In the genomic region with DNA sequence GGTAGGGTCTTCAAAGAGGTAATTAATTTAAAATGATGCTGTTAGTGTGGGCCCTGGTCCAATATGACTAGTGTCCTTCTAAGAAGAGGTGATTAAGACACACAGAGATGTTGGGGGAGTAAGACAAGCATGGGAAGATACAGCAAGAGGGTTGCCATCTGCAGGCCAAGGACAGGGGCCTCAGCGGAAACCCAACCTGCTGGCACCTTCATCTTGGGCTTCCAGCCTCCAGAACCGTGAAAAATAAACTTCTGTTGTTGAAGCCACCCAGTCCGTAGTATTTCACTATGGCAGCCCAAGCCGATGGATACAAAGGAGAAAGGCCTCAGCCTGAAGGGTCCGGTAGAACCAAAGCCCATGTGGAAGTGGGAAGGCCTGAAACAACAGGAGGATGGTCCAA, we compare ENCODE assay signal across 22 cellular contexts.
"Had no signal": no experiment of that assay in that cellular context is flagged by ENCODE, and none has a peak within 500 bp of the region (broad histone marks: within the 10 kb centered on the region; RNA-seq: fewer than 3 reads in every experiment).

No MANE protein-coding gene starts in this region.

- DNase-seq: IMR-90, Karpas-422, KG1, MG63, NCI-H1092, NCI-H1105 treated with DMSO at 0.1 percent for 48 hours, NCI-H1417 treated with DMSO at 0.1 percent for 48 hours, NCI-H146, NCI-H1694 treated with DMSO at 0.1 percent for 48 hours, NCI-H1930, NCI-H2081, NCI-H2107, NCI-H446, NCI-H510A, NCI-H524 treated with DMSO at 0.1 percent for 48 hours, NCI-H69, NCI-H774, RPMI8226, SIG-M5 had no signal

- H3K36me3 ChIP-seq: MG63, SJSA1 had no signal

- H3K9me3 ChIP-seq: MG63, SJSA1 had no signal

- H3K4me3 ChIP-seq: MG63, SJSA1, SK-N-MC had no signal

- ATAC-seq: HepG2 had no signal

- H3K27me3 ChIP-seq: MG63, SJSA1 had no signal

- H3K27ac ChIP-seq: SJSA1, SK-N-MC had no signal
